In the genomic region with DNA sequence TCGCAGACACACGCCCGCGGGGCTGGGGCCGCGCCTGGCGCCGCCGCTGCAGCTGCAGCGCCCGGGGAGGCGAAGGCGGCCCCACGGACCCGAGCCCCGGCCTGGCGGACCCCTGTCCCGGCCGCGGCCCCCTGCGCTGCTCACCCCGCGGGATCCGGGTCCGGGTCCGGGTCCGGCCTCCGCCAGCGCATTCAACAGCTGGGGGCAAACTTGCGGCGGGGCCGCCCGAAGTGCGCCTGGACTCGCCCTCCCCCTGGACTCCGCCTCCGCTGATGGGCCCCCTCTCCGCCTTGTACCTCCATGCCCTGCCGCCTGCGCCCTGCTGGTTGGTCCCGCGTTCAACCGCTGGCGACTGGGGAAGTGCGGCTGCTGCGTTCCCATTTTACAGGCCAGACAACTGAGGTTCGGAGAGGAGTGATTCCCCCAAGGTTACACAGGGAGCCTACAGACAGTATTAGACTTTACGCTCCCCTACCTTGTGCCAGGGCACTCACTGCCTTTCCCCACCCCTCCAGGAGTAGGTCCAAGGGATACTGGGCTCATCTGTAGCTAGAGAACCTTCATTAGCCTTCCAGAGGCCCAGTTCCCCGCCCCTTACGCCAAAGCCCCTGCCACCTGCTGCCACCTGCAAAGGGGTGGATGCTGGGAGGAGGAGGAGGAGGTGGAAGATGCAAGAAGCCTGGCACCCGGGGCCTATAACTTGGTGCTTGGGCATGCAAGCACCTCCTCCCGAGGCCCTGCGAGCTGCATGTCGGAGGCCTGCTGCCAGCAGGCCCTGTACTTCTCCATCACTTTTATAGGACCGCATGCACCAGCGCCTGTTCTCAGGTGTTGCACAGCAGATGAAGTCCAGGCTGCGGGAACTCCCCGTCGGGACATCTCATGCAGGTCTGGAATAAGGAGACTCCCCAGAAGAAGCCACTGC, we compare ENCODE assay signal across 9 cellular contexts. TPM values are rescaled to one million over a fixed set of nuclear protein-coding genes. Genes with fewer than 3 reads are reported as not detected.
DNase-seq lines count a peak whose midpoint lies in the region; ATAC-seq, FAIRE-seq and TF ChIP-seq lines count a peak whose summit lies in the region.
"Had no signal": no experiment of that assay in that cellular context is flagged by ENCODE, and none has a peak within 500 bp of the region (broad histone marks: within the 10 kb centered on the region; RNA-seq: fewer than 3 reads in every experiment).

No MANE protein-coding gene starts in this region.

- no peaks in the 10 kb centered on the region for H3K36me3 ChIP-seq in BLaER1
- H3K36me3 ChIP-seq in PC-9 (ENCODE audit: low read depth) = no peaks in the 10 kb centered on the region
- H3K36me3 ChIP-seq in pancreas = no peaks in the 10 kb centered on the region

- peak overlapping the region; percentile 92 for H3K4me2 ChIP-seq in BLaER1
- peak overlapping the region; percentile 88 for H3K4me2 ChIP-seq in PC-9

- H3K4me1 ChIP-seq in BLaER1 = peaks cover 65% of the 10 kb centered on the region
- peaks cover 50% of the 10 kb centered on the region for H3K4me1 ChIP-seq in PC-9 (replicated peaks; ENCODE audit: insufficient read depth)
- H3K4me1 ChIP-seq in pancreas = no peaks in the 10 kb centered on the region

- peaks cover 7% of the 10 kb centered on the region; the same call in 1 of the 2 replicates for H3K9me3 ChIP-seq in BLaER1
- peaks cover 5% of the 10 kb centered on the region for H3K9me3 ChIP-seq in PC-9 (ENCODE audit: insufficient read depth, low read depth)
- H3K9me3 ChIP-seq in pancreas = no peaks in the 10 kb centered on the region

- WGBS in pancreas, 2 donors = 19 to 20% methylated on average over 57 to 59 of the region's 59 CpGs

- intact Hi-C loops in PC-9 (cut with micrococcal nuclease; ENCODE audit: unreplicated experiment) (no loop called here), pancreas (cut with DNase I) (loop anchor here in 1 of 3 donors (5.0 kb wide), 1 partner anchor 111 kb away; no protein-coding TSS in a partner anchor)

- peaks cover 48% of the 10 kb centered on the region for H3F3A ChIP-seq in PC-9 (ENCODE audit: insufficient read depth, low read depth)

- H3K79me2 ChIP-seq in PC-9 (ENCODE audit: low read depth) = peaks cover 17% of the 10 kb centered on the region

- TF ChIP-seq CTCF in PC-9 (conservative IDR thresholded peaks at IDR 0.05) = no peak
- no peak for TF ChIP-seq CTCF in epithelial cell of proximal tubule (conservative IDR thresholded peaks at IDR 0.05; ENCODE audit: low read depth, low read length)
- no peak for TF ChIP-seq CTCF in pancreas (IDR thresholded peaks at IDR 0.05)

- H4K20me1 ChIP-seq in BLaER1 (peaks cover 60% of the 10 kb centered on the region), PC-9 (ENCODE audit: insufficient read depth) (no peaks in the 10 kb centered on the region)

- POLR2A ChIA-PET in PC-9 (lab: Charles Lee; ENCODE audit: unreplicated experiment) = no interaction called here

- DNase-seq in PC-9 = no peak
- DNase-seq in epithelial cell of proximal tubule (ENCODE audit: low read depth) = no peak
- DNase-seq in pancreas = no peak
- no peak for DNase-seq in NCI-H1694 treated with DMSO at 0.1 percent for 48 hours (lab: John Stamatoyannopoulos, UW)
- DNase-seq in DMS114 treated with DMSO at 0.1 percent for 48 hours (lab: John Stamatoyannopoulos, UW; ENCODE audit: unreplicated experiment) = no peak
- DNase-seq in iPS-NIHi7 (ENCODE audit: extremely low spot score) = no peak
- no peak for DNase-seq in hepatic stellate cell (ENCODE audit: low spot score)
- DNase-seq: NCI-H1417 treated with DMSO at 0.1 percent for 48 hours had no signal

- H3K9me2 ChIP-seq in PC-9 (ENCODE audit: insufficient read depth) = no peaks in the 10 kb centered on the region

- CTCF ChIA-PET in PC-9 (lab: Charles Lee) = interaction anchor here (0.7 kb wide), 1 partner anchor 104 kb away, joined by 4 read pairs; no protein-coding TSS in a partner anchor

- FAIRE-seq in pancreas (lab: Jason Lieb, UNC) = no peak

- H3K27ac ChIP-seq in BLaER1 (no peak overlapping the region), PC-9 (no peak overlapping the region), pancreas (no peak overlapping the region)

- no peak overlapping the region for H3K9ac ChIP-seq in BLaER1

- H2AFZ ChIP-seq in PC-9 = no peak overlapping the region

- H3K27me3 ChIP-seq in BLaER1 (peaks cover 63% of the 10 kb centered on the region), PC-9 (ENCODE audit: insufficient read depth, low read depth) (no peaks in the 10 kb centered on the region), pancreas (peaks cover 0 to 16% (median 0%) of the 10 kb centered on the region in 4 donors)

- ATAC-seq in pancreas = no peak

- no TSS peak for BruUV-seq in PC-9 (replicated peaks; lab: Mats Ljungman, UMichigan)

- H3K4me3 ChIP-seq in BLaER1 (peak overlapping the region; percentile 63), PC-9 (peak overlapping the region; percentile 90; the same call in 1 of the 2 replicates), epithelial cell of proximal tubule (ENCODE audit: low read depth, low read length) (peak overlapping the region; percentile 73), pancreas (peak overlapping the region in 3 of 4 donors; percentile 26 to 54 (median 39))

RNA-seq across cellular contexts. Expression of gene ELFN2, which starts 0.7 kb away (rescaled TPM):
- total RNA-seq in PC-9 (2021) (30.8 and 36.6 TPM in 2 replicates), epithelial cell of proximal tubule (4.6 and 11.7 TPM in 2 replicates), pancreas (1 to 10 TPM in 3 of 6 donors, under 1 TPM in 3; 0.19 to 1.8 (median 1.1) TPM)
- 1 to 10 TPM in 1 of 2 donors, under 1 TPM in 1; 0.23 to 2.1 TPM for polyA plus RNA-seq in pancreas

RNA-seq across cellular contexts. Expression of gene MFNG, which starts 58.2 kb away (rescaled TPM):
- total RNA-seq in PC-9 (2021) = 26.0 and 28.1 TPM in 2 replicates
- 0.07 TPM in 1 of 2 replicates, not detected in the other for total RNA-seq in epithelial cell of proximal tubule
- 10 to 100 TPM in 1 of 6 donors, 1 to 10 TPM in 5; 1.5 to 10.5 (median 3.4) TPM for total RNA-seq in pancreas
- 1 to 10 TPM; 5.2 to 6.5 TPM for polyA plus RNA-seq in pancreas

Comparison
In these comparisons a context has a peak if more than half of its experiments do, and no peak if none do; other contexts are left out.
1. H3K4me3 ChIP-seq: peak in every context shown above with its lines; median percentile 90 in PC-9; 73 in epithelial cell of proximal tubule; 63 in BLaER1; 39 in pancreas.